ENCODE assay signal across 11 cellular contexts in genomic region chr7:36286688-36287087, GRCh38.
A peak's percentile ranks its signal among the peaks of the same experiment; 100 is the strongest.
DNase-seq lines count a peak whose midpoint lies in the region; ATAC-seq and TF ChIP-seq lines count a peak whose summit lies in the region.
"Had no signal": no experiment of that assay in that cellular context is flagged by ENCODE, and none has a peak within 500 bp of the region (broad histone marks: within the 10 kb centered on the region; RNA-seq: fewer than 3 reads in every experiment).

No MANE protein-coding gene starts in this region.

- H3K4me3 ChIP-seq in left ventricle myocardium inferior (no peak overlapping the region), lower lobe of right lung (no peak overlapping the region), upper lobe of left lung (no peak overlapping the region)
- H3K4me3 ChIP-seq: esophagus squamous epithelium had no signal

- peak overlapping the region; percentile 90 for H3K27ac Mint-ChIP-seq in activated CD4-positive, alpha-beta memory T cell treated with anti-CD3 and anti-CD28 coated beads, Interleukin-2, amount 10 ng/mL, durations not matched to agents 7 days and 5 days

- no peaks in the 10 kb centered on the region for H3K27me3 Mint-ChIP-seq in activated CD4-positive, alpha-beta memory T cell treated with anti-CD3 and anti-CD28 coated beads, Interleukin-2, amount 10 ng/mL, durations not matched to agents 7 days and 5 days

- H3K9me3 Mint-ChIP-seq in activated CD4-positive, alpha-beta memory T cell treated with anti-CD3 and anti-CD28 coated beads, Interleukin-2, amount 10 ng/mL, durations not matched to agents 7 days and 5 days, result no peaks in the 10 kb centered on the region

- peak overlapping the region; percentile 40 for H3K4me3 Mint-ChIP-seq in activated CD4-positive, alpha-beta memory T cell treated with anti-CD3 and anti-CD28 coated beads, Interleukin-2, amount 10 ng/mL, durations not matched to agents 7 days and 5 days

- intact Hi-C loops in left ventricle myocardium inferior (cut with micrococcal nuclease) (no loop called here), left ventricle myocardium superior (cut with micrococcal nuclease) (no loop called here), lower lobe of right lung (cut with DNase I) (no loop called here)

- no peak for DNase-seq in left ventricle myocardium inferior
- no peak for DNase-seq in left ventricle myocardium superior
- no peak for DNase-seq in activated CD4-positive, alpha-beta memory T cell treated with anti-CD3 and anti-CD28 coated beads, Interleukin-2, amount 10 ng/mL, durations not matched to agents 7 days and 5 days
- no peak for DNase-seq in lower lobe of right lung
- DNase-seq in upper lobe of left lung, result no peak
- DNase-seq in ecto neural progenitor cell (ENCODE audit: low spot score), result no peak
- no peak for DNase-seq in activated CD4-positive, CD25-positive, alpha-beta regulatory T cell treated with anti-CD3 and anti-CD28 coated beads, Interleukin-2, amount 50 U/mL, for 72 hours
- no peak for DNase-seq in GM10266 (ENCODE audit: extremely low spot score)
- DNase-seq: BE2C, esophagus squamous epithelium, NCI-H1092 had no signal

- WGBS in upper lobe of left lung, 2 donors, result 83 to 88% methylated on average over 4 of the region's 4 CpGs

- H3K36me3 ChIP-seq in left ventricle myocardium inferior, result peaks cover 17% of the 10 kb centered on the region
- H3K36me3 ChIP-seq in lower lobe of right lung, result no peaks in the 10 kb centered on the region
- H3K36me3 ChIP-seq in upper lobe of left lung, result no peaks in the 10 kb centered on the region
- H3K36me3 ChIP-seq: BE2C had no signal

- TF ChIP-seq EP300 in upper lobe of left lung (IDR thresholded peaks at IDR 0.05), result no peak

- TF ChIP-seq POLR2A in upper lobe of left lung (IDR thresholded peaks at IDR 0.05), result no peak

- POLR2A ChIA-PET in activated CD4-positive, alpha-beta memory T cell treated with anti-CD3 and anti-CD28 coated beads, Interleukin-2, amount 10 ng/mL, durations not matched to agents 7 days and 5 days (lab: Charles Lee), result interaction anchor here (1.0 to 3.3 kb wide), 8 partner anchors 20 to 640 kb away, joined by 3 to 15 read pairs (median 4); partner anchors contain the start of gene ANLN

- TF ChIP-seq CTCF in left ventricle myocardium inferior (IDR thresholded peaks at IDR 0.05; ENCODE audit: borderline replicate concordance) (no peak), lower lobe of right lung (IDR thresholded peaks at IDR 0.05) (no peak), upper lobe of left lung (IDR thresholded peaks at IDR 0.05) (no peak), GM10266 (IDR thresholded peaks at IDR 0.05; ENCODE audit: control insufficient read depth, insufficient read depth, low read depth, missing control alignments) (no peak)

- H3K27me3 ChIP-seq in left ventricle myocardium inferior (ENCODE audit: low read depth) (no peaks in the 10 kb centered on the region), lower lobe of right lung (ENCODE audit: low read depth) (no peaks in the 10 kb centered on the region), upper lobe of left lung (no peaks in the 10 kb centered on the region)
- H3K27me3 ChIP-seq: BE2C, esophagus squamous epithelium had no signal

- H3K4me1 Mint-ChIP-seq in activated CD4-positive, alpha-beta memory T cell treated with anti-CD3 and anti-CD28 coated beads, Interleukin-2, amount 10 ng/mL, durations not matched to agents 7 days and 5 days, result peaks cover 86% of the 10 kb centered on the region

- H3K4me1 ChIP-seq in left ventricle myocardium inferior (peaks cover 65% of the 10 kb centered on the region), lower lobe of right lung (peaks cover 47% of the 10 kb centered on the region), upper lobe of left lung (peaks cover 35 to 51% (median 41%) of the 10 kb centered on the region in 4 donors)

- ATAC-seq in left ventricle myocardium superior (no peak), lower lobe of right lung (no peak), upper lobe of left lung (ENCODE audit: low FRiP score in 2 of 2) (no peak)

- H3K36me3 Mint-ChIP-seq in activated CD4-positive, alpha-beta memory T cell treated with anti-CD3 and anti-CD28 coated beads, Interleukin-2, amount 10 ng/mL, durations not matched to agents 7 days and 5 days (ENCODE audit: low read depth), result peaks cover 5% of the 10 kb centered on the region

- CTCF ChIA-PET in activated CD4-positive, alpha-beta memory T cell treated with anti-CD3 and anti-CD28 coated beads, Interleukin-2, amount 10 ng/mL, durations not matched to agents 7 days and 5 days (lab: Charles Lee), result interaction anchor here (0.7 to 6.9 kb wide), 7 partner anchors 32 to 370 kb away, joined by 3 to 82 read pairs (median 5); no protein-coding TSS in a partner anchor

- peak overlapping the region; percentile 82 for H3K27ac ChIP-seq in left ventricle myocardium inferior (replicated peaks)
- peak overlapping the region; percentile 46 for H3K27ac ChIP-seq in lower lobe of right lung
- H3K27ac ChIP-seq in upper lobe of left lung, result peak overlapping the region in 3 of 4 donors; percentile 45 to 71 (median 46)

- H3K9me3 ChIP-seq in left ventricle myocardium inferior (replicated peaks) (no peaks in the 10 kb centered on the region), lower lobe of right lung (no peaks in the 10 kb centered on the region), upper lobe of left lung (no peaks in the 10 kb centered on the region)
- H3K9me3 ChIP-seq: BE2C, esophagus squamous epithelium had no signal
